8 cellular contexts compared by ENCODE assay signal in genomic region chr5:142769793-142770649, GRCh38. TPM values are rescaled to one million over a fixed set of nuclear protein-coding genes. Genes with fewer than 3 reads are reported as not detected.
DNase-seq lines count a peak whose midpoint lies in the region; ATAC-seq and TF ChIP-seq lines count a peak whose summit lies in the region.

Gene ARHGAP26 (plus strand): TSS chr5:142770377. CDS start chr5:142770762, 385 bp downstream.

- H2AFZ ChIP-seq in PC-3 (ENCODE audit: low read length): peak within 1 kb of the TSS; percentile 100

- POLR2A ChIA-PET in PC-3 (lab: Charles Lee; ENCODE audit: unreplicated experiment): interaction anchor here (0.5 kb wide), 2 partner anchors 27 to 57 kb away, joined by 3 to 4 read pairs; no protein-coding TSS in a partner anchor

- H3K4me3 Mint-ChIP-seq in activated T-cell treated with anti-CD3 and anti-CD28 coated beads, Interleukin-2, amount 50 U/mL, for 24 hours: peak within 1 kb of the TSS; percentile 92

- no peak for TF ChIP-seq CTCF in PC-3 (conservative IDR thresholded peaks at IDR 0.05; ENCODE audit: low read depth, low read length)

- ATAC-seq in GM21619 (IDR thresholded peaks at IDR 0.05; ENCODE audit: unreplicated experiment): peak; percentile 93
- ATAC-seq in PC-3: peak; percentile 94

- H3K9ac ChIP-seq in PC-3 (ENCODE audit: low read length) (peak within 1 kb of the TSS; percentile 72), mucosa of stomach (ENCODE audit: low read length) (peak within 1 kb of the TSS; percentile 86)

- H3K27me3 ChIP-seq in PC-3 (ENCODE audit: low read length): no peaks in the 10 kb centered on the region
- no peaks in the 10 kb centered on the region for H3K27me3 ChIP-seq in mucosa of stomach (ENCODE audit: control insufficient read depth, insufficient read depth, low read length)

- peak; percentile 78 for DNase-seq in DMS79 (lab: John Stamatoyannopoulos, UW)
- peak; percentile 89 for DNase-seq in Jurkat, Clone E6-1 (ENCODE audit: low read depth, low spot score)
- DNase-seq in PC-3: peak; percentile 92
- peak; percentile 94 for DNase-seq in activated T-cell treated with anti-CD3 and anti-CD28 coated beads, Interleukin-2, amount 50 U/mL, for 24 hours
- DNase-seq in erythroblast (lab: John Stamatoyannopoulos, UW): peak; percentile 93 to 96
- peak; percentile 85 to 88 for DNase-seq in stimulated activated CD8-positive, alpha-beta memory T cell treated with anti-CD3 and anti-CD28 coated beads, Interleukin-7, amount 100 ng/mL, for 1 hour (ENCODE audit: low read depth in 2 of 2)

- intact Hi-C loops in PC-3 (cut with micrococcal nuclease): loop anchor here (1.0 to 5.0 kb wide), 4 partner anchors 52 to 97 kb away; no protein-coding TSS in a partner anchor

- no peaks in the 10 kb centered on the region for H3F3A ChIP-seq in PC-3 (ENCODE audit: low read length, unreplicated experiment)

- no peaks in the 10 kb centered on the region for H3K9me3 Mint-ChIP-seq in activated T-cell treated with anti-CD3 and anti-CD28 coated beads, Interleukin-2, amount 50 U/mL, for 24 hours

- CTCF ChIA-PET in PC-3 (lab: Charles Lee): interaction anchor here (0.6 to 1.8 kb wide), 5 partner anchors 21 to 119 kb away, joined by 4 to 19 read pairs (median 5); no protein-coding TSS in a partner anchor

- peaks cover 45% of the 10 kb centered on the region for H3K4me1 Mint-ChIP-seq in activated T-cell treated with anti-CD3 and anti-CD28 coated beads, Interleukin-2, amount 50 U/mL, for 24 hours (ENCODE audit: low read depth)

- H3K4me3 ChIP-seq in Jurkat, Clone E6-1 (ENCODE audit: low read length): peak within 1 kb of the TSS; percentile 82
- H3K4me3 ChIP-seq in PC-3 (ENCODE audit: low read length): peak within 1 kb of the TSS; percentile 97
- peak within 1 kb of the TSS; percentile 75 for H3K4me3 ChIP-seq in mucosa of stomach (ENCODE audit: low read length)

- H3K27me3 Mint-ChIP-seq in activated T-cell treated with anti-CD3 and anti-CD28 coated beads, Interleukin-2, amount 50 U/mL, for 24 hours: no peaks in the 10 kb centered on the region

- H3K9me2 ChIP-seq in PC-3 (replicated peaks; ENCODE audit: low read length): no peaks in the 10 kb centered on the region

- peaks cover 11% of the 10 kb centered on the region; the same call in 1 of the 2 replicates for H4K20me1 ChIP-seq in PC-3 (ENCODE audit: low read length)

- H3K4me2 ChIP-seq in PC-3 (ENCODE audit: low read length): peak within 1 kb of the TSS; percentile 98

- H3K27ac ChIP-seq in PC-3 (ENCODE audit: low read length): peak within 1 kb of the TSS; percentile 29

- H3K36me3 ChIP-seq in PC-3 (ENCODE audit: low read depth, low read length) (no peaks in the 10 kb centered on the region), mucosa of stomach (ENCODE audit: control insufficient read depth, insufficient read depth, low read length) (no peaks in the 10 kb centered on the region)

- peaks cover 43% of the 10 kb centered on the region for H3K79me2 ChIP-seq in PC-3 (ENCODE audit: low read length)

- peak; percentile 51 for TF ChIP-seq POLR2A in erythroblast (IDR thresholded peaks at IDR 0.05; ENCODE audit: low read length)

- H3K9me3 ChIP-seq in PC-3 (ENCODE audit: low read length): no peaks in the 10 kb centered on the region
- no peaks in the 10 kb centered on the region for H3K9me3 ChIP-seq in mucosa of stomach (ENCODE audit: control insufficient read depth, low read length)

- H3K4me1 ChIP-seq in PC-3 (ENCODE audit: insufficient read depth, low read length) (peaks cover 19% of the 10 kb centered on the region), mucosa of stomach (ENCODE audit: control insufficient read depth, insufficient read depth, low read length) (peaks cover 16% of the 10 kb centered on the region)

- peak within 1 kb of the TSS; percentile 96 for H3K27ac Mint-ChIP-seq in activated T-cell treated with anti-CD3 and anti-CD28 coated beads, Interleukin-2, amount 50 U/mL, for 24 hours

- peaks cover 8% of the 10 kb centered on the region for H3K36me3 Mint-ChIP-seq in activated T-cell treated with anti-CD3 and anti-CD28 coated beads, Interleukin-2, amount 50 U/mL, for 24 hours (ENCODE audit: low read depth)

- no TSS peak for BruUV-seq in PC-3 (replicated peaks; lab: Mats Ljungman, UMichigan)

RNA-seq across cellular contexts. Expression of gene ARHGAP26, which starts in this region (rescaled TPM):
- polyA plus RNA-seq in Jurkat, Clone E6-1 (2012; ENCODE audit: insufficient read depth, insufficient read length): 7.9 TPM
- total RNA-seq in PC-3 (2014; rRNA removed): 6.2 and 11.7 TPM in 2 replicates

Comparison
In these comparisons a context has a peak if more than half of its experiments do, and no peak if none do; other contexts are left out.
1. Peak in every context shown above with its lines: DNase-seq, ATAC-seq, H3K4me3 ChIP-seq and H3K27ac ChIP-seq.